In the genomic region with DNA sequence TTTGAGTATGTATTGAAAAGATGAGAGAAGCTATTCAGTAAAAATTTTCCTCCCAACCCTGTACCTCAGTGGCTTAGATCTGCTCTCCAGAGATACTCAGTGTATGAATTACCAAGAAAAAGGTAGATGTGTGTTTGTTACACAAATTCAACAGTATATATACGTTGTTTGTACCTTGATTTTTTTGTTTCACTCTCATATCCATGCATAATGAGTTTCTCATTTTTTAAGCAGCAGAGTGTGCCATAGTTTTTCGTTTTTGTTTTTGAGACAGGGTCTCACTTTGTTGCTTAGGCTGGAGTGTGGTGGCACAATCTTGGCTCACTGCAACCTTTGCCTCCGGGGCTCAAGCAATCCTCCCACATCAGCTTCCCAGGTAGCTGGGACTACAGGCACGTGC, we compare ENCODE assay signal across 10 cellular contexts.
"Had no signal": no experiment of that assay in that cellular context is flagged by ENCODE, and none has a peak within 500 bp of the region (broad histone marks: within the 10 kb centered on the region; RNA-seq: fewer than 3 reads in every experiment).

No MANE protein-coding gene starts in this region.

- H3K27ac Mint-ChIP-seq: H9, HFFc6, IgD-negative memory B cell had no signal

- ATAC-seq: HepG2 had no signal

- FAIRE-seq: H1, H54, HepG2 had no signal

- H3K27me3 Mint-ChIP-seq: IgD-negative memory B cell had no signal

- H3K4me1 Mint-ChIP-seq: H9 had no signal

- H3K4me3 ChIP-seq: GM23248 had no signal

- H3K27ac ChIP-seq: GM23248, HL-60 had no signal

- DNase-seq: GM23248, H9, HCEC 1CT, HFFc6, KBM-7 had no signal

- H3K4me3 Mint-ChIP-seq: H9, HFFc6, IgD-negative memory B cell had no signal

- H3K9me3 Mint-ChIP-seq: H9, HFFc6, IgD-negative memory B cell had no signal
